In genomic region chr2:121242175-121242875, GRCh38 we compare ENCODE assay signal across 18 cellular contexts. TPM values are rescaled to one million over a fixed set of nuclear protein-coding genes. Genes with fewer than 3 reads are reported as not detected.
"Had no signal": no experiment of that assay in that cellular context is flagged by ENCODE, and none has a peak within 500 bp of the region (broad histone marks: within the 10 kb centered on the region; RNA-seq: fewer than 3 reads in every experiment).

No MANE protein-coding gene starts in this region.

- H3K4me1 ChIP-seq: colonic mucosa, esophagus muscularis mucosa, gastrocnemius medialis had no signal

- H3K4me3 ChIP-seq: colonic mucosa, esophagus muscularis mucosa, gastrocnemius medialis, thoracic aorta had no signal

- H3K27me3 ChIP-seq: colonic mucosa, gastrocnemius medialis had no signal

- ATAC-seq: activated CD8-positive, alpha-beta memory T cell treated with anti-CD3 and anti-CD28 coated beads, Interleukin-2, amount 10 ng/mL, durations not matched to agents 7 days and 5 days; activated CD8-positive, alpha-beta T cell treated with anti-CD3 and anti-CD28 coated beads for 36 hours; activated naive CD4-positive, alpha-beta T cell treated with anti-CD3 and anti-CD28 coated beads, Interleukin-2, amount 50 U/mL, for 72 hours; gastrocnemius medialis had no signal

- DNase-seq: activated CD4-positive, alpha-beta T cell treated with anti-CD3 and anti-CD28 coated beads, Interleukin-2, amount 10 ng/mL, durations not matched to agents 7 days and 5 days; activated CD4-positive, CD25-positive, alpha-beta regulatory T cell treated with anti-CD3 and anti-CD28 coated beads, Interleukin-2, amount 50 U/mL, for 72 hours; activated CD8-positive, alpha-beta memory T cell treated with anti-CD3 and anti-CD28 coated beads, Interleukin-2, amount 10 ng/mL, durations not matched to agents 7 days and 5 days; activated CD8-positive, alpha-beta T cell treated with anti-CD3 and anti-CD28 coated beads for 36 hours; activated gamma-delta T cell treated with Interleukin-2 at 50 U/mL for 16 hours; activated T-cell treated with anti-CD3 and anti-CD28 coated beads for 4 hours; brain microvascular endothelial cell; colonic mucosa; gastrocnemius medialis; hippocampal formation; mesenchymal stem cell; occipital lobe; stimulated activated CD4-positive, alpha-beta T cell treated with anti-CD3 and anti-CD28 coated beads, Interleukin-4, amount 100 ng/mL, for 1 hour; stimulated activated naive CD4-positive, alpha-beta T cell had no signal

- H3K27ac ChIP-seq: brain microvascular endothelial cell, colonic mucosa, esophagus muscularis mucosa, gastrocnemius medialis, thoracic aorta had no signal

- H3K36me3 ChIP-seq: brain microvascular endothelial cell, colonic mucosa, esophagus muscularis mucosa, gastrocnemius medialis, thoracic aorta had no signal

- H3K9me3 ChIP-seq: colonic mucosa, esophagus muscularis mucosa, gastrocnemius medialis, thoracic aorta had no signal

RNA-seq across cellular contexts. Expression of gene TFCP2L1, which starts 42.7 kb away (rescaled TPM):
- total RNA-seq: myocyte had no signal
